21 cellular contexts compared by ENCODE assay signal in genomic region chr11:134350381-134350780, GRCh38. TPM values are rescaled to one million over a fixed set of nuclear protein-coding genes. Genes with fewer than 3 reads are reported as not detected.
DNase-seq lines count a peak whose midpoint lies in the region; ATAC-seq, FAIRE-seq and TF ChIP-seq lines count a peak whose summit lies in the region.
"Had no signal": no experiment of that assay in that cellular context is flagged by ENCODE, and none has a peak within 500 bp of the region (broad histone marks: within the 10 kb centered on the region; RNA-seq: fewer than 3 reads in every experiment).

No MANE protein-coding gene starts in this region.

- H3K27ac ChIP-seq in transverse colon (no peak overlapping the region), sigmoid colon (no peak overlapping the region)
- H3K27ac ChIP-seq: cardiac muscle cell, stomach had no signal

- DNase-seq in GM12892 (ENCODE audit: insufficient read length) (no peak), transverse colon (no peak), GM20000 (ENCODE audit: low spot score) (no peak), sigmoid colon (no peak)
- DNase-seq: activated B cell treated with CpG ODN at 0.5 μM for 24 hours; activated CD8-positive, alpha-beta memory T cell treated with anti-CD3 and anti-CD28 coated beads, Interleukin-2, amount 50 U/mL, for 48 hours; activated naive CD8-positive, alpha-beta T cell treated with anti-CD3 and anti-CD28 coated beads, Interleukin-2, amount 10 ng/mL, durations not matched to agents 7 days and 5 days; effector CD8-positive, alpha-beta T cell; naive thymus-derived CD4-positive, alpha-beta T cell; NCI-H2029; NCI-H526; PC-3; stimulated activated CD4-positive, alpha-beta T cell treated with anti-CD3 and anti-CD28 coated beads, Interleukin-12 subunit alpha, Interleukin-12 subunit beta, amount 100 ng/mL, for 4 hours; stomach had no signal

- H3K36me3 ChIP-seq in transverse colon, result no peaks in the 10 kb centered on the region
- H3K36me3 ChIP-seq in sigmoid colon, result peaks cover 0 to 32% (median 0%) of the 10 kb centered on the region in 4 donors
- H3K36me3 ChIP-seq: cardiac muscle cell, stomach had no signal

- no peak overlapping the region for H3K4me3 Mint-ChIP-seq in activated T-helper 17 cell treated with anti-CD3 and anti-CD28 coated beads, Interleukin-2, amount 50 U/mL, for 72 hours
- H3K4me3 Mint-ChIP-seq: activated B cell treated with CpG ODN at 0.5 μM for 24 hours; activated naive CD8-positive, alpha-beta T cell treated with anti-CD3 and anti-CD28 coated beads, Interleukin-2, amount 10 ng/mL, durations not matched to agents 7 days and 5 days had no signal

- in situ Hi-C loops in transverse colon (cut with MboI; ENCODE audit: low pct_ligation_motif_present in 1 of 4, low pct_unique_long_range_greater_than_20kb in 1 of 4, low sequenced_read_pairs in 3 of 4), result no loop called here

- TF ChIP-seq CTCF in transverse colon (IDR thresholded peaks at IDR 0.05) (no peak), GM20000 (IDR thresholded peaks at IDR 0.05; ENCODE audit: extremely low read depth, missing control alignments) (no peak), sigmoid colon (IDR thresholded peaks at IDR 0.05) (no peak)

- H3K36me3 Mint-ChIP-seq in activated T-helper 17 cell treated with anti-CD3 and anti-CD28 coated beads, Interleukin-2, amount 50 U/mL, for 72 hours (ENCODE audit: low read depth), result no peaks in the 10 kb centered on the region
- H3K36me3 Mint-ChIP-seq: activated naive CD8-positive, alpha-beta T cell treated with anti-CD3 and anti-CD28 coated beads, Interleukin-2, amount 10 ng/mL, durations not matched to agents 7 days and 5 days had no signal

- intact Hi-C loops in transverse colon (cut with DNase I; ENCODE audit: low total_unique reads) (no loop called here), sigmoid colon (cut with DNase I) (no loop called here)

- H3K27me3 ChIP-seq in transverse colon (no peaks in the 10 kb centered on the region), sigmoid colon (no peaks in the 10 kb centered on the region)
- H3K27me3 ChIP-seq: cardiac muscle cell, stomach had no signal

- no peaks in the 10 kb centered on the region for H3K9me3 Mint-ChIP-seq in activated T-helper 17 cell treated with anti-CD3 and anti-CD28 coated beads, Interleukin-2, amount 50 U/mL, for 72 hours
- H3K9me3 Mint-ChIP-seq: activated naive CD8-positive, alpha-beta T cell treated with anti-CD3 and anti-CD28 coated beads, Interleukin-2, amount 10 ng/mL, durations not matched to agents 7 days and 5 days had no signal

- TF ChIP-seq POLR2A in GM12892 (IDR thresholded peaks at IDR 0.05; ENCODE audit: low read depth, low read length), result 0 out of 2 replicates have a peak, but pooled peaks have one; percentile 50
- no peak for TF ChIP-seq POLR2A in transverse colon (IDR thresholded peaks at IDR 0.05)
- no peak for TF ChIP-seq POLR2A in sigmoid colon (IDR thresholded peaks at IDR 0.05)

- ATAC-seq in GM19467 (IDR thresholded peaks at IDR 0.05; ENCODE audit: unreplicated experiment) (peak; percentile 51), HG02981 (IDR thresholded peaks at IDR 0.05; ENCODE audit: unreplicated experiment) (peak; percentile 54), HG03139 (IDR thresholded peaks at IDR 0.05; ENCODE audit: unreplicated experiment) (no peak)
- ATAC-seq in activated T-helper 17 cell treated with anti-CD3 and anti-CD28 coated beads, Interleukin-2, amount 50 U/mL, for 72 hours (replicated peaks), result no peak
- ATAC-seq: PC-3 had no signal

- TF ChIP-seq EP300 in transverse colon (IDR thresholded peaks at IDR 0.05; ENCODE audit: low read depth) (no peak), sigmoid colon (IDR thresholded peaks at IDR 0.05) (no peak)

- no peaks in the 10 kb centered on the region for H3K27me3 Mint-ChIP-seq in activated T-helper 17 cell treated with anti-CD3 and anti-CD28 coated beads, Interleukin-2, amount 50 U/mL, for 72 hours
- H3K27me3 Mint-ChIP-seq: activated naive CD8-positive, alpha-beta T cell treated with anti-CD3 and anti-CD28 coated beads, Interleukin-2, amount 10 ng/mL, durations not matched to agents 7 days and 5 days; progenitor cell of endocrine pancreas had no signal

- H3K9me3 ChIP-seq in transverse colon (no peaks in the 10 kb centered on the region), sigmoid colon (no peaks in the 10 kb centered on the region)
- H3K9me3 ChIP-seq: stomach had no signal

- 78 to 97% methylated on average over 6 to 9 of the region's 9 CpGs for WGBS in transverse colon (ENCODE audit: low coverage in 1 of 2), 2 donors
- WGBS in sigmoid colon, 2 donors, result 94 to 95% methylated on average over 9 of the region's 9 CpGs

- peak overlapping the region; percentile 48 for H3K27ac Mint-ChIP-seq in activated T-helper 17 cell treated with anti-CD3 and anti-CD28 coated beads, Interleukin-2, amount 50 U/mL, for 72 hours
- H3K27ac Mint-ChIP-seq: activated B cell treated with CpG ODN at 0.5 μM for 24 hours; activated naive CD8-positive, alpha-beta T cell treated with anti-CD3 and anti-CD28 coated beads, Interleukin-2, amount 10 ng/mL, durations not matched to agents 7 days and 5 days; progenitor cell of endocrine pancreas had no signal

- H3K4me1 Mint-ChIP-seq in activated T-helper 17 cell treated with anti-CD3 and anti-CD28 coated beads, Interleukin-2, amount 50 U/mL, for 72 hours, result peaks cover 14% of the 10 kb centered on the region

- H3K4me1 ChIP-seq in transverse colon (no peaks in the 10 kb centered on the region), sigmoid colon (peaks cover 0 to 13% (median 3%) of the 10 kb centered on the region in 4 donors)
- H3K4me1 ChIP-seq: stomach had no signal

- no peak overlapping the region for H3K4me3 ChIP-seq in transverse colon
- H3K4me3 ChIP-seq in sigmoid colon, result no peak overlapping the region
- H3K4me3 ChIP-seq: cardiac muscle cell, stomach had no signal

- FAIRE-seq in GM12892 (lab: Jason Lieb, UNC), result peak; percentile 94
- FAIRE-seq: urothelium cell line had no signal

RNA-seq across cellular contexts. Expression of gene GLB1L2, which starts 18.6 kb away (rescaled TPM):
- 0.19 TPM for polyA plus RNA-seq in GM12892 (2012; ENCODE audit: missing spikeins)
- 1 to 10 TPM; 2.0 to 4.0 TPM for total RNA-seq in activated T-helper 17 cell treated with anti-CD3 and anti-CD28 coated beads, Interleukin-2, amount 50 U/mL, for 72 hours
- 10 to 100 TPM; 26.2 to 39.5 (median 35.3) TPM for total RNA-seq in transverse colon
- total RNA-seq in sigmoid colon, result 100 to 1,000 TPM in 1 of 4 donors, 10 to 100 TPM in 3; 30.8 to 108 (median 51.0) TPM
- polyA plus RNA-seq in sigmoid colon, result 10 to 100 TPM in 1 of 3 donors, 1 to 10 TPM in 2; 4.2 to 16.5 (median 6.0) TPM

Comparison
In these comparisons a context has a peak if more than half of its experiments do, and no peak if none do; other contexts are left out.
1. ATAC-seq: peak in GM19467 (single experiment) and HG02981 (single experiment); none in activated T-helper 17 cell treated with anti-CD3 and anti-CD28 coated beads, Interleukin-2, amount 50 U/mL, for 72 hours (single experiment) and HG03139 (single experiment).
2. RNA of gene GLB1L2, which starts 18.6 kb away (total RNA-seq): 30.8 to 108 TPM in sigmoid colon and 26.2 to 39.5 TPM in transverse colon; 2.0 to 4.0 TPM in activated T-helper 17 cell treated with anti-CD3 and anti-CD28 coated beads, Interleukin-2, amount 50 U/mL, for 72 hours; every median in the first group is over 4 times any median in the second.